8 cellular contexts compared by ENCODE assay signal in genomic region chr10:119595715-119596515, GRCh38. TPM values are rescaled to one million over a fixed set of nuclear protein-coding genes. Genes with fewer than 3 reads are reported as not detected.
DNase-seq lines count a peak whose midpoint lies in the region; ATAC-seq and TF ChIP-seq lines count a peak whose summit lies in the region.

No MANE protein-coding gene starts in this region.

- H3K4me1 Mint-ChIP-seq in activated CD4-positive, alpha-beta T cell treated with anti-CD3 and anti-CD28 coated beads for 36 hours, result peaks cover 53% of the 10 kb centered on the region

- no peaks in the 10 kb centered on the region for H3K27me3 Mint-ChIP-seq in activated CD4-positive, alpha-beta T cell treated with anti-CD3 and anti-CD28 coated beads for 36 hours

- H3K4me3 ChIP-seq in AG10803 (ENCODE audit: low read length) (peak overlapping the region; percentile 98), right lobe of liver (peak overlapping the region; percentile 74 to 79 (median 78))

- POLR2A ChIA-PET in activated CD4-positive, alpha-beta T cell treated with anti-CD3 and anti-CD28 coated beads for 36 hours (lab: Charles Lee), result interaction anchor here (0.6 to 1.1 kb wide), 3 partner anchors 53 to 295 kb away, joined by 4 to 6 read pairs (median 5); partner anchors contain the start of gene RGS10

- TF ChIP-seq RAD21 in Ishikawa (IDR thresholded peaks at IDR 0.05; ENCODE audit: low read depth), result no peak

- H3K27ac Mint-ChIP-seq in activated CD4-positive, alpha-beta T cell treated with anti-CD3 and anti-CD28 coated beads for 36 hours, result peak overlapping the region; percentile 93

- peaks cover 0 to 46% (median 11%) of the 10 kb centered on the region in 4 donors for H3K4me1 ChIP-seq in right lobe of liver

- CTCF ChIA-PET in activated CD4-positive, alpha-beta T cell treated with anti-CD3 and anti-CD28 coated beads for 36 hours (lab: Charles Lee), result interaction anchor here (0.6 to 1.5 kb wide), 7 partner anchors 10 to 389 kb away, joined by 3 to 4 read pairs (median 3); no protein-coding TSS in a partner anchor

- H3K9me3 ChIP-seq in right lobe of liver, result no peaks in the 10 kb centered on the region

- intact Hi-C loops in activated CD4-positive, alpha-beta T cell treated with anti-CD3 and anti-CD28 coated beads for 36 hours (cut with DNase I, micrococcal nuclease), result loop anchor here (1.0 to 10.0 kb wide), 8 partner anchors 54 to 516 kb away; partner anchors contain the start of genes EIF3A (in 2 of the 2), GRK5 (in 1 of the 2), MCMBP (in 1 of the 2) and PRDX3 (in 1 of the 2)
- intact Hi-C loops in right lobe of liver (cut with DNase I), result no loop called here

- peaks cover 65% of the 10 kb centered on the region for H3K36me3 Mint-ChIP-seq in activated CD4-positive, alpha-beta T cell treated with anti-CD3 and anti-CD28 coated beads for 36 hours (ENCODE audit: low read depth)

- H3K4me3 Mint-ChIP-seq in activated CD4-positive, alpha-beta T cell treated with anti-CD3 and anti-CD28 coated beads for 36 hours, result peak overlapping the region; percentile 92

- peaks cover 0 to 3% (median 0%) of the 10 kb centered on the region in 4 donors for H3K36me3 ChIP-seq in right lobe of liver

- DNase-seq in AG10803 (ENCODE audit: low read depth) (peak; percentile 43), right lobe of liver (peak; percentile 60 to 72 (median 64)), SKM-1 treated with dmso at 0.1 percent for 144 hours (lab: John Stamatoyannopoulos, UW; ENCODE audit: unreplicated experiment) (no peak)
- DNase-seq in activated CD4-positive, alpha-beta T cell treated with anti-CD3 and anti-CD28 coated beads for 36 hours, result peak; percentile 86
- DNase-seq in stimulated activated CD4-positive, alpha-beta T cell treated with anti-CD3 and anti-CD28 coated beads, TNF-alpha, amount 100 ng/mL, for 24 hours (ENCODE audit: low read depth in 3 of 3), result peak; percentile 31 to 72 (median 61)

- no peaks in the 10 kb centered on the region for H3K27me3 ChIP-seq in right lobe of liver

- WGBS in right lobe of liver (ENCODE audit: insufficient coverage, low coverage, low lambda C conversion rate, missing lambda C conversion rate), result 0% methylated on average over 19 of the region's 48 CpGs

- ATAC-seq in GM19328 (IDR thresholded peaks at IDR 0.05; ENCODE audit: unreplicated experiment) (peak; percentile 5), right lobe of liver (peak; percentile 37 to 43 (median 40))
- ATAC-seq in activated CD4-positive, alpha-beta T cell treated with anti-CD3 and anti-CD28 coated beads for 36 hours, result peak; percentile 21

- no peak for TF ChIP-seq CTCF in AG10803 (conservative IDR thresholded peaks at IDR 0.05; ENCODE audit: low read length)
- TF ChIP-seq CTCF in right lobe of liver (IDR thresholded peaks at IDR 0.05), result no peak

- no peak for TF ChIP-seq EP300 in Ishikawa (IDR thresholded peaks at IDR 0.05; ENCODE audit: borderline replicate concordance)

- no peaks in the 10 kb centered on the region for H3K9me3 Mint-ChIP-seq in activated CD4-positive, alpha-beta T cell treated with anti-CD3 and anti-CD28 coated beads for 36 hours (ENCODE audit: low read depth)

- H3K27ac ChIP-seq in cingulate gyrus (ENCODE audit: low read depth, low read length) (peak overlapping the region; percentile 97), right lobe of liver (peak overlapping the region; percentile 97 to 98 (median 98))

- no peak for TF ChIP-seq POLR2A in right lobe of liver (IDR thresholded peaks at IDR 0.05)

TF ChIP-seq in Ishikawa, 13 proteins besides CTCF, POLR2A, EP300 and RAD21:
- TF ChIP-seq ZBTB7A (IDR thresholded peaks at IDR 0.05; ENCODE audit: low read depth) (no peak; the same call in 1 of the 2 replicates), EGR1 (IDR thresholded peaks at IDR 0.05) (peak; percentile 89), REST (IDR thresholded peaks at IDR 0.05; ENCODE audit: low read depth) (no peak), USF1 (IDR thresholded peaks at IDR 0.05) (peak; percentile 71), FOXM1 (IDR thresholded peaks at IDR 0.05; ENCODE audit: borderline replicate concordance, low read depth) (no peak)
- TF ChIP-seq, protein P1, sequence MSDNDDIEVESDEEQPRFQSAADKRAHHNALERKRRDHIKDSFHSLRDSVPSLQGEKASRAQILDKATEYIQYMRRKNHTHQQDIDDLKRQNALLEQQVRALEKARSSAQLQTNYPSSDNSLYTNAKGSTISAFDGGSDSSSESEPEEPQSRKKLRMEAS (IDR thresholded peaks at IDR 0.05), result peak; percentile 78
TF ChIP-seq in Ishikawa: peak in this region for 3.

RNA-seq across cellular contexts. Expression of gene TIAL1, which starts 0.8 kb away (rescaled TPM):
- 100 to 1,000 TPM; 187 to 197 TPM for total RNA-seq in activated CD4-positive, alpha-beta T cell treated with anti-CD3 and anti-CD28 coated beads for 36 hours
- total RNA-seq in right lobe of liver, result 10 to 100 TPM; 37.2 to 52.2 (median 46.3) TPM

RNA-seq across cellular contexts. Expression of gene RGS10, which starts 53.4 kb away (rescaled TPM):
- 100 to 1,000 TPM; 186 to 191 TPM for total RNA-seq in activated CD4-positive, alpha-beta T cell treated with anti-CD3 and anti-CD28 coated beads for 36 hours
- 1 to 10 TPM in 5 of 6 experiments, under 1 TPM in 1; 0.95 to 5.2 (median 3.7) TPM for total RNA-seq in right lobe of liver

RNA-seq across cellular contexts. Expression of gene BAG3, which starts 55.3 kb away (rescaled TPM):
- 10 to 100 TPM; 23.8 to 30.7 TPM for total RNA-seq in activated CD4-positive, alpha-beta T cell treated with anti-CD3 and anti-CD28 coated beads for 36 hours
- 10 to 100 TPM; 12.5 to 26.0 (median 18.2) TPM for total RNA-seq in right lobe of liver

Comparison
In these comparisons a context has a peak if more than half of its experiments do, and no peak if none do; other contexts are left out.
1. RNA of gene RGS10, which starts 53.4 kb away (total RNA-seq): 186 to 191 TPM in activated CD4-positive, alpha-beta T cell treated with anti-CD3 and anti-CD28 coated beads for 36 hours; 0.95 to 5.2 TPM in right lobe of liver; every median in the first group is over 10 times any median in the second.
2. intact Hi-C loops: an anchor here in activated CD4-positive, alpha-beta T cell treated with anti-CD3 and anti-CD28 coated beads for 36 hours (1.0 to 10.0 kb wide); none called in right lobe of liver.
3. Peak in every context shown above with its lines, with median percentiles within 50 percentile points of each other: ATAC-seq.